ENCODE assay signal across 17 cellular contexts in genomic region chr1:18931731-18932130, GRCh38. TPM values are rescaled to one million over a fixed set of nuclear protein-coding genes. Genes with fewer than 3 reads are reported as not detected.
A peak's percentile ranks its signal among the peaks of the same experiment; 100 is the strongest.
DNase-seq lines count a peak whose midpoint lies in the region; ATAC-seq and TF ChIP-seq lines count a peak whose summit lies in the region.
"Had no signal": no experiment of that assay in that cellular context is flagged by ENCODE, and none has a peak within 500 bp of the region (broad histone marks: within the 10 kb centered on the region; RNA-seq: fewer than 3 reads in every experiment).

No MANE protein-coding gene starts in this region.

- H3K4me1 ChIP-seq in H9 (ENCODE audit: insufficient read depth, low read length), result no peaks in the 10 kb centered on the region; the same call in 1 of the 2 replicates
- H3K4me1 ChIP-seq in psoas muscle, result peaks cover 8% of the 10 kb centered on the region
- H3K4me1 ChIP-seq: colonic mucosa had no signal

- intact Hi-C loops in activated CD4-positive, alpha-beta T cell treated with anti-CD3 and anti-CD28 coated beads for 36 hours (cut with DNase I, micrococcal nuclease), result no loop called here
- intact Hi-C loops in psoas muscle (cut with DNase I), result no loop called here

- no peak overlapping the region for H3K9ac ChIP-seq in H9 (ENCODE audit: extremely low read depth, insufficient read length, low read length)

- ATAC-seq in activated CD4-positive, alpha-beta T cell treated with anti-CD3 and anti-CD28 coated beads for 36 hours, result no peak
- ATAC-seq in psoas muscle, result no peak
- ATAC-seq in HG03095 (IDR thresholded peaks at IDR 0.05; ENCODE audit: unreplicated experiment), result no peak
- ATAC-seq: left ventricle myocardium superior had no signal

- H3K79me1 ChIP-seq in H9 (ENCODE audit: insufficient read depth, low read depth, low read length, poor library complexity, severe bottlenecking), result no peaks in the 10 kb centered on the region

- no peak overlapping the region for H2BK5ac ChIP-seq in H9 (ENCODE audit: insufficient read length, low read length)

- H3K14ac ChIP-seq in H9 (ENCODE audit: insufficient read depth, low read length), result no peak overlapping the region; the same call in 1 of the 2 replicates

- no peak overlapping the region for H2AFZ ChIP-seq in H9 (ENCODE audit: low read length)

- TF ChIP-seq CTCF in H9 (conservative IDR thresholded peaks at IDR 0.05) (no peak), psoas muscle (IDR thresholded peaks at IDR 0.05) (no peak)

- no peak overlapping the region for H3K4me2 ChIP-seq in H9 (ENCODE audit: insufficient read depth, insufficient read length, low read length)

- H3K9me3 ChIP-seq in H9 (ENCODE audit: control insufficient read depth, low read depth, low read length), result no peaks in the 10 kb centered on the region
- H3K9me3 ChIP-seq in psoas muscle, result no peaks in the 10 kb centered on the region
- H3K9me3 ChIP-seq: colonic mucosa, gastrocnemius medialis, transverse colon had no signal

- no peak overlapping the region for H2BK120ac ChIP-seq in H9 (ENCODE audit: low read depth, low read length, poor library complexity, severe bottlenecking)

- H3K27ac Mint-ChIP-seq in activated CD4-positive, alpha-beta T cell treated with anti-CD3 and anti-CD28 coated beads for 36 hours, result peak overlapping the region; percentile 67
- peak overlapping the region in 2 of 3 experiments; percentile 64 to 73; a peak in 3 of 7 replicates for H3K27ac Mint-ChIP-seq in H9

- H3K79me2 ChIP-seq in H9 (ENCODE audit: insufficient read depth, low read length), result no peaks in the 10 kb centered on the region

- H3K4me3 Mint-ChIP-seq in activated CD4-positive, alpha-beta T cell treated with anti-CD3 and anti-CD28 coated beads for 36 hours, result no peak overlapping the region
- H3K4me3 Mint-ChIP-seq in H9, result no peak overlapping the region
- H3K4me3 Mint-ChIP-seq: CD14-positive monocyte had no signal

- H3K18ac ChIP-seq in H9 (ENCODE audit: insufficient read length, low read depth, low read length), result no peak overlapping the region

- no peak for DNase-seq in activated CD4-positive, alpha-beta T cell treated with anti-CD3 and anti-CD28 coated beads for 36 hours
- no peak for DNase-seq in activated CD4-positive, alpha-beta T cell treated with anti-CD3 and anti-CD28 coated beads for 4 hours
- DNase-seq in H9 (no peak), glomerular visceral epithelial cell (ENCODE audit: extremely low spot score) (peak; percentile 30), renal cortical epithelial cell (ENCODE audit: low read depth) (peak; percentile 35), psoas muscle (no peak), SKM-1 (lab: John Stamatoyannopoulos, UW; ENCODE audit: unreplicated experiment) (no peak)
- DNase-seq: 8988T; colonic mucosa; DND-41; gastrocnemius medialis; left ventricle myocardium superior; NCI-H1417 treated with DMSO at 0.1 percent for 48 hours; stimulated activated CD4-positive, alpha-beta T cell treated with anti-CD3 and anti-CD28 coated beads, Interleukin-12 subunit alpha, Interleukin-12 subunit beta, amount 100 ng/mL, for 4 hours; transverse colon had no signal

- H3K4me1 Mint-ChIP-seq in activated CD4-positive, alpha-beta T cell treated with anti-CD3 and anti-CD28 coated beads for 36 hours, result peaks cover 89% of the 10 kb centered on the region
- peaks cover 45% of the 10 kb centered on the region in 2 experiments for H3K4me1 Mint-ChIP-seq in H9

- H4K91ac ChIP-seq in H9 (ENCODE audit: insufficient read length, low read depth, low read length), result no peak overlapping the region

- H3K27ac ChIP-seq in H9 (ENCODE audit: insufficient read length, low read depth, low read length) (no peak overlapping the region), psoas muscle (no peak overlapping the region)
- H3K27ac ChIP-seq: colonic mucosa, gastrocnemius medialis, transverse colon had no signal

- no CpG with 5 or more reads among the region's 11 CpGs for WGBS in H9 (ENCODE audit: extremely low coverage, insufficient read length, low lambda C conversion rate)
- WGBS in psoas muscle, 3 donors, result 69 to 79% (median 79%) methylated on average over 11 of the region's 11 CpGs

- no peak overlapping the region for H3K4ac ChIP-seq in H9 (ENCODE audit: low read depth, low read length)

- H4K20me1 ChIP-seq in H9 (ENCODE audit: control insufficient read depth, insufficient read depth, insufficient read length), result no peaks in the 10 kb centered on the region

- H3K36me3 Mint-ChIP-seq in activated CD4-positive, alpha-beta T cell treated with anti-CD3 and anti-CD28 coated beads for 36 hours (ENCODE audit: low read depth), result peaks cover 3% of the 10 kb centered on the region
- H3K36me3 Mint-ChIP-seq in H9 (ENCODE audit: insufficient read depth in 1 of 3, low read depth in 3 of 3), result no peaks in the 10 kb centered on the region

- H3K23ac ChIP-seq in H9 (ENCODE audit: insufficient read length, low read depth, low read length), result no peak overlapping the region

- no peak overlapping the region for H2AK5ac ChIP-seq in H9 (ENCODE audit: insufficient read length, low read length)

- CTCF ChIA-PET in activated CD4-positive, alpha-beta T cell treated with anti-CD3 and anti-CD28 coated beads for 36 hours (lab: Charles Lee), result interaction anchor here (0.6 kb wide), 2 partner anchors 12 to 29 kb away, joined by 3 to 4 read pairs; partner anchors contain the start of gene ALDH4A1

- no peak overlapping the region for H2BK20ac ChIP-seq in H9 (ENCODE audit: low read depth, low read length, poor library complexity, severe bottlenecking)

- H4K5ac ChIP-seq in H9 (ENCODE audit: insufficient read length, low read depth, low read length), result no peak overlapping the region

- H3K27me3 ChIP-seq in H9 (ENCODE audit: insufficient read depth, low read length) (no peaks in the 10 kb centered on the region), psoas muscle (ENCODE audit: insufficient read depth in 3 of 3, low read length in 2 of 3) (no peaks in the 10 kb centered on the region)
- H3K27me3 ChIP-seq: colonic mucosa, gastrocnemius medialis, transverse colon had no signal

- no peak overlapping the region for H3K4me3 ChIP-seq in psoas muscle
- H3K4me3 ChIP-seq: colonic mucosa, gastrocnemius medialis, transverse colon had no signal

- no peaks in the 10 kb centered on the region for H3K9me3 Mint-ChIP-seq in activated CD4-positive, alpha-beta T cell treated with anti-CD3 and anti-CD28 coated beads for 36 hours (ENCODE audit: low read depth)
- H3K9me3 Mint-ChIP-seq in H9, result no peaks in the 10 kb centered on the region
- H3K9me3 Mint-ChIP-seq: CD14-positive monocyte had no signal

- no peak overlapping the region for H3T11ph ChIP-seq in H9 (ENCODE audit: low read length)

- H3K56ac ChIP-seq in H9 (ENCODE audit: insufficient read length, low read depth, low read length), result no peak overlapping the region

- POLR2A ChIA-PET in activated CD4-positive, alpha-beta T cell treated with anti-CD3 and anti-CD28 coated beads for 36 hours (lab: Charles Lee), result interaction anchor here (0.7 to 1.0 kb wide), 2 partner anchors 24 to 25 kb away, joined by 3 to 4 read pairs; partner anchors contain the start of gene IFFO2

- no peak overlapping the region for H2BK12ac ChIP-seq in H9 (ENCODE audit: insufficient read length, low read depth, low read length)

- H2BK15ac ChIP-seq in H9 (ENCODE audit: low read depth, low read length), result no peak overlapping the region

- H3K36me3 ChIP-seq in psoas muscle (ENCODE audit: insufficient read depth in 1 of 2, low read depth in 1 of 2), result no peaks in the 10 kb centered on the region
- H3K36me3 ChIP-seq: colonic mucosa, gastrocnemius medialis, transverse colon had no signal

- no peak overlapping the region for H4K8ac ChIP-seq in H9 (replicated peaks; ENCODE audit: insufficient read length, low read depth, low read length)

- H3K27me3 Mint-ChIP-seq in activated CD4-positive, alpha-beta T cell treated with anti-CD3 and anti-CD28 coated beads for 36 hours, result no peaks in the 10 kb centered on the region
- no peaks in the 10 kb centered on the region; the same call in none of the 2 replicates for H3K27me3 Mint-ChIP-seq in H9 (ENCODE audit: low read depth)

- no peaks in the 10 kb centered on the region for H3K23me2 ChIP-seq in H9 (ENCODE audit: insufficient read length, low read depth, low read length, poor library complexity, severe bottlenecking)

RNA-seq across cellular contexts. Expression of gene IFFO2, which starts 24.7 kb away (rescaled TPM):
- 10 to 100 TPM; 48.3 to 62.7 TPM for total RNA-seq in activated CD4-positive, alpha-beta T cell treated with anti-CD3 and anti-CD28 coated beads for 36 hours
- total RNA-seq in H9 (2021) (3.6 and 6.1 TPM in 2 replicates), renal cortical epithelial cell (34.0 and 42.0 TPM in 2 replicates), psoas muscle (10 to 100 TPM in 1 of 4 donors, 1 to 10 TPM in 3; 3.7 to 14.0 (median 6.8) TPM)
- polyA plus RNA-seq in psoas muscle, result 1 to 10 TPM in 2 of 3 donors, under 1 TPM in 1; 0.94 to 1.9 (median 1.2) TPM

RNA-seq across cellular contexts. Expression of gene ALDH4A1, which starts 29.4 kb away (rescaled TPM):
- total RNA-seq in activated CD4-positive, alpha-beta T cell treated with anti-CD3 and anti-CD28 coated beads for 36 hours, result 1 to 10 TPM; 4.4 to 5.8 TPM
- 26.1 TPM in 2 replicates for total RNA-seq in H9 (2021)
- total RNA-seq in renal cortical epithelial cell, result 39.5 and 42.0 TPM in 2 replicates
- total RNA-seq in psoas muscle, result 10 to 100 TPM; 31.9 to 81.1 (median 47.0) TPM
- polyA plus RNA-seq in psoas muscle, result 10 to 100 TPM; 19.5 to 28.6 (median 22.7) TPM

Comparison
In these comparisons a context has a peak if more than half of its experiments do, and no peak if none do; other contexts are left out.
1. DNase-seq: peak in glomerular visceral epithelial cell (single experiment) and renal cortical epithelial cell (single experiment); none in activated CD4-positive, alpha-beta T cell treated with anti-CD3 and anti-CD28 coated beads for 36 hours (single experiment), activated CD4-positive, alpha-beta T cell treated with anti-CD3 and anti-CD28 coated beads for 4 hours (0 of 2), H9 (single experiment), psoas muscle (0 of 2) and SKM-1 (single experiment).